Comparison of ENCODE assay signal across 1 cellular context in genomic region chr2:38440655-38441054, GRCh38.
TF ChIP-seq lines count a peak whose summit lies in the region.

No MANE protein-coding gene starts in this region.

TF ChIP-seq in K562, 482 proteins besides CTCF, POLR2A, EP300 and RAD21 (continued from another document and continues in another):
- TF ChIP-seq ZNF592 (IDR thresholded peaks at IDR 0.05) (no peak), L3MBTL2 (IDR thresholded peaks at IDR 0.05) (peak; percentile 40; the same call in 1 of the 2 replicates), TOE1 (IDR thresholded peaks at IDR 0.05; ENCODE audit: borderline replicate concordance) (no peak), TOE1 (CRISPR knock-in tag; IDR thresholded peaks at IDR 0.05; ENCODE audit: borderline replicate concordance, low read depth) (no peak), NFIX (CRISPR knock-in tag; IDR thresholded peaks at IDR 0.05; ENCODE audit: low read depth) (no peak), TSC22D4 (tag; IDR thresholded peaks at IDR 0.05) (no peak), TSHZ1 (CRISPR knock-in tag; IDR thresholded peaks at IDR 0.05) (no peak), XRCC5 (IDR thresholded peaks at IDR 0.05; ENCODE audit: low read depth, low read length) (no peak), MCM2 (IDR thresholded peaks at IDR 0.05; ENCODE audit: low read depth) (no peak), POLR2H (tag; IDR thresholded peaks at IDR 0.05; ENCODE audit: low read depth) (no peak), TAL1 (IDR thresholded peaks at IDR 0.05) (peak; percentile 85), ETS2 (tag; IDR thresholded peaks at IDR 0.05; ENCODE audit: borderline replicate concordance, poor library complexity, severe bottlenecking) (no peak), ZFPM2 (CRISPR knock-in tag; IDR thresholded peaks at IDR 0.05) (no peak), SMAD3 (CRISPR knock-in tag; conservative IDR thresholded peaks at IDR 0.05) (no peak), CEBPG (CRISPR knock-in tag; IDR thresholded peaks at IDR 0.05) (no peak), CEBPG (tag; conservative IDR thresholded peaks at IDR 0.05 in 1 of 2, IDR thresholded peaks at IDR 0.05 in 1 of 2) (peak in 1 of 2 experiments; percentile 42; a peak in 1 of 4 replicates), ZBTB26 (CRISPR knock-in tag; IDR thresholded peaks at IDR 0.05) (no peak), ZZZ3 (IDR thresholded peaks at IDR 0.05) (no peak), ZNF589 (CRISPR knock-in tag; IDR thresholded peaks at IDR 0.05; ENCODE audit: low read depth) (no peak), ZNF263 (CRISPR knock-in tag; IDR thresholded peaks at IDR 0.05; ENCODE audit: borderline replicate concordance) (no peak), ELK1 (CRISPR knock-in tag; IDR thresholded peaks at IDR 0.05) (no peak), STAG1 (CRISPR knock-in tag; IDR thresholded peaks at IDR 0.05; ENCODE audit: borderline replicate concordance) (no peak), ZNF431 (CRISPR knock-in tag; IDR thresholded peaks at IDR 0.05) (no peak), TFAM (CRISPR knock-in tag; conservative IDR thresholded peaks at IDR 0.05) (no peak), KLF13 (tag; IDR thresholded peaks at IDR 0.05; ENCODE audit: borderline replicate concordance, low read depth) (no peak), ZNF445 (CRISPR knock-in tag; IDR thresholded peaks at IDR 0.05; ENCODE audit: low read depth) (no peak), FOXM1 (IDR thresholded peaks at IDR 0.05; ENCODE audit: low read depth) (peak; percentile 51; the same call in 1 of the 2 replicates), FOXM1 (CRISPR knock-in tag; IDR thresholded peaks at IDR 0.05; ENCODE audit: low read depth) (no peak), MBD1 (CRISPR knock-in tag; IDR thresholded peaks at IDR 0.05) (no peak), FOSL1 (tag; conservative IDR thresholded peaks at IDR 0.05) (peak; percentile 49; the same call in 1 of the 2 replicates), PHB2 (IDR thresholded peaks at IDR 0.05; ENCODE audit: low read depth) (peak; percentile 23; the same call in 1 of the 2 replicates), FOXP1 (CRISPR knock-in tag; IDR thresholded peaks at IDR 0.05) (no peak), RFX1 (IDR thresholded peaks at IDR 0.05) (no peak), STAT5B (CRISPR knock-in tag; IDR thresholded peaks at IDR 0.05) (no peak), ELF4 (CRISPR knock-in tag; IDR thresholded peaks at IDR 0.05) (no peak), FOXJ3 (CRISPR knock-in tag; IDR thresholded peaks at IDR 0.05) (no peak), ZNF668 (CRISPR knock-in tag; IDR thresholded peaks at IDR 0.05) (no peak), TFE3 (CRISPR knock-in tag; IDR thresholded peaks at IDR 0.05) (no peak), SMARCC2 (IDR thresholded peaks at IDR 0.05; ENCODE audit: low read depth) (0 out of 2 replicates have a peak, but pooled peaks have one; percentile 22), CGGBP1 (CRISPR knock-in tag; IDR thresholded peaks at IDR 0.05) (no peak), POLR2AphosphoS5 (IDR thresholded peaks at IDR 0.05; ENCODE audit: control insufficient read depth, insufficient read depth, low read depth, low read length) (peak; percentile 79; the same call in 1 of the 2 replicates), LARP7 (IDR thresholded peaks at IDR 0.05) (no peak), TAF15 (IDR thresholded peaks at IDR 0.05; ENCODE audit: low read depth, low read length) (no peak), ZNF280B (CRISPR knock-in tag; IDR thresholded peaks at IDR 0.05) (no peak), HDGF (IDR thresholded peaks at IDR 0.05) (no peak), POLR3G (IDR thresholded peaks at IDR 0.05; ENCODE audit: extremely low read depth, insufficient read length, insufficient replicate concordance) (no peak), HDAC2 (IDR thresholded peaks at IDR 0.05) (peak; percentile 44; the same call in 1 of the 2 replicates), RNF2 (IDR thresholded peaks at IDR 0.05) (peak; percentile 25; the same call in 1 of the 2 replicates), NR2C2 (CRISPR knock-in tag; IDR thresholded peaks at IDR 0.05) (no peak), NR2C2 (tag; IDR thresholded peaks at IDR 0.05) (no peak), MYBL2 (IDR thresholded peaks at IDR 0.05; ENCODE audit: low read depth) (no peak), MYBL2 (CRISPR knock-in tag; IDR thresholded peaks at IDR 0.05; ENCODE audit: borderline replicate concordance) (no peak), E2F1 (CRISPR knock-in tag; IDR thresholded peaks at IDR 0.05) (no peak), DEAF1 (CRISPR knock-in tag; IDR thresholded peaks at IDR 0.05) (no peak), PTRF (tag; IDR thresholded peaks at IDR 0.05) (no peak), ZNF354B (CRISPR knock-in tag; IDR thresholded peaks at IDR 0.05) (no peak)
